In the genomic region with DNA sequence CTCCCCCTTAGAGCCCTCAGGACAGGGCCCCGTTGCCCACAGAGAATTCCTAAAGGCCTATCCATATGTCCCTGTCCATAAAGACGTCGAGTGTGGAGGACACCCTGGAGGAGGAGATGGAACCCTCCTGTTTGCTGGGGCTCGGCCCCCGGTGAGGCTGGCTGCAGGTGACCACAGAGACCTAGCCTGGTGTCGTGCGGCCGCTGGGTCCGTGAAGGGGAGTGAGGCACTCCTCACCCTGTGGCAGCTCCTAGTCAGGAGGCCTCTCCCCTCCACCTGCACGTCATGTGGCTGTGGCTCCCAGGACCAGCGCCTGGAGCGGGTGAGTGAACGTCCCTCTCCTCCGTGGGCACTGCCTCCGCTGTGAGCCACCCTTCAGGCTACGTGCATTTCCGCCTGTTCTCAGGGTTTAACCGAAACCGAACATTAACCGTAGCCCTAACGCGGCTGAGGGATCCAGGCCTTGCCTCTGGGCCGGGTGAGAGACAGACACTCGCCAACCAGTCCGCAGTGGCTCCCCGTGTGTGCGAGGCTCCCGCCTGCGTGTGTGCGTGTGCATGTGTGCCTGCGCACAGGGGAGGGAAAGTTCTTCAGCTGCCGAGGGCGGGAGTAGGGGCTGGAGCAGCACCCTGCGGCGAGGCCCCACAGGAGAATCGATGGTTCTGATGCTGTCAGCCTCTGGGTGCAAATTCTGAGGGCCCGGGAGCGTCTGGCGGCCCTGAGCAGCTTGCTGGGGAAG, we compare ENCODE assay signal across 9 cellular contexts. TPM values are rescaled to one million over a fixed set of nuclear protein-coding genes. Genes with fewer than 3 reads are reported as not detected.
A peak's percentile ranks its signal among the peaks of the same experiment; 100 is the strongest.
DNase-seq lines count a peak whose midpoint lies in the region; ATAC-seq and TF ChIP-seq lines count a peak whose summit lies in the region.
"Had no signal": no experiment of that assay in that cellular context is flagged by ENCODE, and none has a peak within 500 bp of the region (broad histone marks: within the 10 kb centered on the region; RNA-seq: fewer than 3 reads in every experiment).

No MANE protein-coding gene starts in this region.

- H3K36me3 Mint-ChIP-seq in CD4-positive, alpha-beta T cell (ENCODE audit: low read depth): no peaks in the 10 kb centered on the region
- no peaks in the 10 kb centered on the region for H3K36me3 Mint-ChIP-seq in activated naive CD8-positive, alpha-beta T cell treated with anti-CD3 and anti-CD28 coated beads, Interleukin-2, amount 50 U/mL, for 24 hours (ENCODE audit: low read depth)
- no peaks in the 10 kb centered on the region for H3K36me3 Mint-ChIP-seq in naive B cell

- peak overlapping the region; percentile 39 for H3K27ac Mint-ChIP-seq in CD4-positive, alpha-beta T cell
- no peak overlapping the region for H3K27ac Mint-ChIP-seq in activated naive CD8-positive, alpha-beta T cell treated with anti-CD3 and anti-CD28 coated beads, Interleukin-2, amount 50 U/mL, for 24 hours
- peak overlapping the region in 3 of 6 donors; percentile 38 to 67 (median 60) for H3K27ac Mint-ChIP-seq in naive B cell

- no peaks in the 10 kb centered on the region for H3K9me3 Mint-ChIP-seq in CD4-positive, alpha-beta T cell
- H3K9me3 Mint-ChIP-seq in activated naive CD8-positive, alpha-beta T cell treated with anti-CD3 and anti-CD28 coated beads, Interleukin-2, amount 50 U/mL, for 24 hours: no peaks in the 10 kb centered on the region
- H3K9me3 Mint-ChIP-seq in naive B cell: no peaks in the 10 kb centered on the region

- H3K9me3 ChIP-seq in CD4-positive, alpha-beta T cell (ENCODE audit: control insufficient read depth, low read length): no peaks in the 10 kb centered on the region

- H3K4me3 Mint-ChIP-seq in CD4-positive, alpha-beta T cell: peak overlapping the region; percentile 49
- H3K4me3 Mint-ChIP-seq in activated naive CD8-positive, alpha-beta T cell treated with anti-CD3 and anti-CD28 coated beads, Interleukin-2, amount 50 U/mL, for 24 hours: peak overlapping the region; percentile 65
- H3K4me3 Mint-ChIP-seq in naive B cell: peak overlapping the region in 6 of 8 donors; percentile 20 to 60 (median 56)

- CTCF ChIA-PET in CD4-positive, alpha-beta T cell (lab: Charles Lee): interaction anchor here (0.7 to 2.3 kb wide), 6 partner anchors 14 to 76 kb away, joined by 3 to 19 read pairs (median 3); partner anchors contain the start of genes OPRL1, PRPF6 and RGS19

- peaks cover 19% of the 10 kb centered on the region for H3K27me3 Mint-ChIP-seq in CD4-positive, alpha-beta T cell
- H3K27me3 Mint-ChIP-seq in activated naive CD8-positive, alpha-beta T cell treated with anti-CD3 and anti-CD28 coated beads, Interleukin-2, amount 50 U/mL, for 24 hours: no peaks in the 10 kb centered on the region
- peaks cover 5 to 43% (median 26%) of the 10 kb centered on the region in 3 donors for H3K27me3 Mint-ChIP-seq in naive B cell

- H3K27ac ChIP-seq in CD4-positive, alpha-beta T cell (ENCODE audit: low read depth, low read length): no peak overlapping the region

- POLR2A ChIA-PET in CD4-positive, alpha-beta T cell (lab: Charles Lee): interaction anchor here (0.7 to 2.8 kb wide), 7 partner anchors 13 to 535 kb away, joined by 3 to 13 read pairs (median 4); partner anchors contain the start of genes PRPF6 and UCKL1

- peak; percentile 69 for ATAC-seq in CD4-positive, alpha-beta T cell (ENCODE audit: poor library complexity)
- ATAC-seq in HG03432 (IDR thresholded peaks at IDR 0.05; ENCODE audit: unreplicated experiment): peak; percentile 21
- ATAC-seq in activated naive CD8-positive, alpha-beta T cell treated with anti-CD3 and anti-CD28 coated beads, Interleukin-2, amount 50 U/mL, for 24 hours: peak; percentile 38
- ATAC-seq in naive B cell (ENCODE audit: low read depth in 2 of 2): peak; percentile 12 to 27

- H3K4me1 Mint-ChIP-seq in CD4-positive, alpha-beta T cell (ENCODE audit: low read depth): peaks cover 4% of the 10 kb centered on the region
- peaks cover 19% of the 10 kb centered on the region for H3K4me1 Mint-ChIP-seq in activated naive CD8-positive, alpha-beta T cell treated with anti-CD3 and anti-CD28 coated beads, Interleukin-2, amount 50 U/mL, for 24 hours
- H3K4me1 Mint-ChIP-seq in naive B cell: peaks cover 13 to 32% (median 20%) of the 10 kb centered on the region in 3 donors

- TF ChIP-seq CTCF in CD4-positive, alpha-beta T cell (IDR thresholded peaks at IDR 0.05): no peak

- intact Hi-C loops in CD4-positive, alpha-beta T cell (cut with DNase I, micrococcal nuclease): loop anchor here in 1 of 2 experiments (1.0 to 2.0 kb wide), 4 partner anchors 18 to 519 kb away; no protein-coding TSS in a partner anchor

- H3K27me3 ChIP-seq in CD4-positive, alpha-beta T cell (ENCODE audit: control insufficient read depth, insufficient read depth, low read length): peaks cover 14% of the 10 kb centered on the region

- no peak for DNase-seq in CD4-positive, alpha-beta T cell
- no peak for DNase-seq in activated naive CD8-positive, alpha-beta T cell treated with anti-CD3 and anti-CD28 coated beads, Interleukin-2, amount 50 U/mL, for 24 hours
- DNase-seq in naive B cell: no peak
- DNase-seq in AG08395 (ENCODE audit: low spot score): no peak
- DNase-seq in NCI-H226: no peak
- no peak for DNase-seq in SKM-1 treated with dmso at 0.1 percent for 144 hours (lab: John Stamatoyannopoulos, UW; ENCODE audit: unreplicated experiment)
- no peak for DNase-seq in iPS-NIHi7 (ENCODE audit: extremely low spot score)
- DNase-seq: DMS153 had no signal

RNA-seq across cellular contexts. Expression of gene TCEA2, which starts 5.9 kb away (rescaled TPM):
- total RNA-seq in CD4-positive, alpha-beta T cell: 10 to 100 TPM; 28.4 to 29.9 TPM
- polyA plus RNA-seq in naive B cell (ENCODE audit: low read depth in 6 of 6): 10 to 100 TPM; 30.2 to 51.5 (median 41.4) TPM

RNA-seq across cellular contexts. Expression of gene SOX18, which starts 7.6 kb away (rescaled TPM):
- not detected for total RNA-seq in CD4-positive, alpha-beta T cell
- not detected for polyA plus RNA-seq in naive B cell (ENCODE audit: low read depth in 6 of 6)

RNA-seq across cellular contexts. Expression of gene C20orf204, which starts 21.1 kb away (rescaled TPM):
- 1 to 10 TPM; 6.1 to 6.4 TPM for total RNA-seq in CD4-positive, alpha-beta T cell
- under 1 TPM in 1 of 6 donors, not detected in 5; 0.05 TPM for polyA plus RNA-seq in naive B cell (ENCODE audit: low read depth in 6 of 6)

RNA-seq across cellular contexts. Expression of gene RGS19, which starts 22.3 kb away (rescaled TPM):
- 10 to 100 TPM in 1 of 2 experiments, 1 to 10 TPM in 1; 9.7 to 14.8 TPM for total RNA-seq in CD4-positive, alpha-beta T cell
- polyA plus RNA-seq in naive B cell (ENCODE audit: low read depth in 6 of 6): 100 to 1,000 TPM; 112 to 170 (median 132) TPM

RNA-seq across cellular contexts. Expression of gene OPRL1, which starts 22.8 kb away (rescaled TPM):
- total RNA-seq in CD4-positive, alpha-beta T cell: 1 to 10 TPM; 1.0 to 1.2 TPM
- 1 to 10 TPM in 5 of 6 donors, under 1 TPM in 1; 0.91 to 3.4 (median 2.3) TPM for polyA plus RNA-seq in naive B cell (ENCODE audit: low read depth in 6 of 6)
